1 cellular context compared by ENCODE assay signal in genomic region chr5:1103505-1104326, GRCh38.
TF ChIP-seq lines count a peak whose summit lies in the region.

No MANE protein-coding gene starts in this region.

TF ChIP-seq in K562, 482 proteins besides CTCF, POLR2A, EP300 and RAD21 (continued from another document and continues in another):
- TF ChIP-seq ELK1 (CRISPR knock-in tag; IDR thresholded peaks at IDR 0.05) (no peak), HIVEP1 (CRISPR knock-in tag; IDR thresholded peaks at IDR 0.05) (no peak), ZNF232 (CRISPR knock-in tag; IDR thresholded peaks at IDR 0.05) (0 out of 2 replicates have a peak, but pooled peaks have one; percentile 45), C11orf30 (IDR thresholded peaks at IDR 0.05; ENCODE audit: low read depth) (no peak), RBBP5 (IDR thresholded peaks at IDR 0.05; ENCODE audit: borderline replicate concordance, insufficient read depth, low read length, poor library complexity, severe bottlenecking) (peak; percentile 51), HNRNPH1 (optimal IDR thresholded peaks at IDR 0.05; ENCODE audit: low read depth, low read length) (no peak), ZKSCAN1 (IDR thresholded peaks at IDR 0.05; ENCODE audit: low read depth, low read length) (no peak), LCOR (CRISPR knock-in tag; IDR thresholded peaks at IDR 0.05) (no peak), MLLT1 (IDR thresholded peaks at IDR 0.05) (0 out of 4 replicates have a peak, but pooled peaks of 1 of the 2 experiments have one; percentile 48), ELF4 (CRISPR knock-in tag; IDR thresholded peaks at IDR 0.05) (no peak), ZNF146 (CRISPR knock-in tag; IDR thresholded peaks at IDR 0.05; ENCODE audit: unreplicated experiment) (no peak), ZNF436 (CRISPR knock-in tag; IDR thresholded peaks at IDR 0.05) (no peak), ZNF561 (CRISPR knock-in tag; conservative IDR thresholded peaks at IDR 0.05) (no peak), ZNF384 (IDR thresholded peaks at IDR 0.05; ENCODE audit: low read depth, low read length) (no peak), ZNF174 (CRISPR knock-in tag; IDR thresholded peaks at IDR 0.05) (no peak), ZNF583 (CRISPR knock-in tag; IDR thresholded peaks at IDR 0.05) (no peak), FOXA3 (CRISPR knock-in tag; conservative IDR thresholded peaks at IDR 0.05 in 1 of 2, IDR thresholded peaks at IDR 0.05 in 1 of 2) (peak in 1 of 2 experiments; percentile 64; a peak in 1 of 4 replicates), U2AF1 (optimal IDR thresholded peaks at IDR 0.05; ENCODE audit: low read depth, low read length) (no peak), ZSCAN32 (CRISPR knock-in tag; IDR thresholded peaks at IDR 0.05) (no peak), MTA3 (IDR thresholded peaks at IDR 0.05; ENCODE audit: borderline replicate concordance) (no peak), PHF21A (IDR thresholded peaks at IDR 0.05; ENCODE audit: borderline replicate concordance, low read depth) (no peak), TEAD1 (CRISPR knock-in tag; IDR thresholded peaks at IDR 0.05) (no peak), TAF1 (IDR thresholded peaks at IDR 0.05; ENCODE audit: control insufficient read depth, extremely low read depth, insufficient read depth, low read length, severe bottlenecking) (no peak), MAFF (IDR thresholded peaks at IDR 0.05; ENCODE audit: low read length) (no peak), GATAD2A (IDR thresholded peaks at IDR 0.05) (no peak), ZNF589 (CRISPR knock-in tag; IDR thresholded peaks at IDR 0.05; ENCODE audit: low read depth) (no peak), ZNF75A (CRISPR knock-in tag; IDR thresholded peaks at IDR 0.05) (no peak), THRA (IDR thresholded peaks at IDR 0.05) (no peak), ZBTB1 (CRISPR knock-in tag; IDR thresholded peaks at IDR 0.05; ENCODE audit: borderline replicate concordance, low read depth) (no peak), CHCHD3 (CRISPR knock-in tag; IDR thresholded peaks at IDR 0.05) (no peak), FOXJ2 (tag; IDR thresholded peaks at IDR 0.05) (no peak), ZKSCAN3 (CRISPR knock-in tag; IDR thresholded peaks at IDR 0.05) (no peak), BHLHE40 (IDR thresholded peaks at IDR 0.05; ENCODE audit: low read length) (peak; percentile 59; the same call in 1 of the 2 replicates), RBM34 (IDR thresholded peaks at IDR 0.05; ENCODE audit: borderline replicate concordance, insufficient read depth, low read length) (no peak), HSF4 (CRISPR knock-in tag; IDR thresholded peaks at IDR 0.05; ENCODE audit: borderline replicate concordance) (no peak), BRD4 (IDR thresholded peaks at IDR 0.05) (no peak), MCM7 (IDR thresholded peaks at IDR 0.05) (no peak), CAMTA2 (CRISPR knock-in tag; conservative IDR thresholded peaks at IDR 0.05) (no peak), CLOCK (CRISPR knock-in tag; IDR thresholded peaks at IDR 0.05; ENCODE audit: borderline replicate concordance) (no peak), ZNF175 (CRISPR knock-in tag; IDR thresholded peaks at IDR 0.05; ENCODE audit: low read depth) (no peak), BCOR (IDR thresholded peaks at IDR 0.05) (no peak), NR3C1 (CRISPR knock-in tag; IDR thresholded peaks at IDR 0.05) (no peak), ARID1B (IDR thresholded peaks at IDR 0.05) (no peak), EWSR1 (IDR thresholded peaks at IDR 0.05; ENCODE audit: borderline replicate concordance, low read depth, partially characterized antibody) (no peak)
- TF ChIP-seq, protein P1, sequence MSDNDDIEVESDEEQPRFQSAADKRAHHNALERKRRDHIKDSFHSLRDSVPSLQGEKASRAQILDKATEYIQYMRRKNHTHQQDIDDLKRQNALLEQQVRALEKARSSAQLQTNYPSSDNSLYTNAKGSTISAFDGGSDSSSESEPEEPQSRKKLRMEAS (CRISPR knock-in tag; IDR thresholded peaks at IDR 0.05) = peak; percentile 67; the same call in 1 of the 2 replicates
- TF ChIP-seq, protein P2, sequence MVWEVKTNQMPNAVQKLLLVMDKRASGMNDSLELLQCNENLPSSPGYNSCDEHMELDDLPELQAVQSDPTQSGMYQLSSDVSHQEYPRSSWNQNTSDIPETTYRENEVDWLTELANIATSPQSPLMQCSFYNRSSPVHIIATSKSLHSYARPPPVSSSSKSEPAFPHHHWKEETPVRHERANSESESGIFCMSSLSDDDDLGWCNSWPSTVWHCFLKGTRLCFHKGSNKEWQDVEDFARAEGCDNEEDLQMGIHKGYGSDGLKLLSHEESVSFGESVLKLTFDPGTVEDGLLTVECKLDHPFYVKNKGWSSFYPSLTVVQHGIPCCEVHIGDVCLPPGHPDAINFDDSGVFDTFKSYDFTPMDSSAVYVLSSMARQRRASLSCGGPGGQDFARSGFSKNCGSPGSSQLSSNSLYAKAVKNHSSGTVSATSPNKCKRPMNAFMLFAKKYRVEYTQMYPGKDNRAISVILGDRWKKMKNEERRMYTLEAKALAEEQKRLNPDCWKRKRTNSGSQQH (CRISPR knock-in tag; IDR thresholded peaks at IDR 0.05) = no peak
- TF ChIP-seq, protein P3, sequence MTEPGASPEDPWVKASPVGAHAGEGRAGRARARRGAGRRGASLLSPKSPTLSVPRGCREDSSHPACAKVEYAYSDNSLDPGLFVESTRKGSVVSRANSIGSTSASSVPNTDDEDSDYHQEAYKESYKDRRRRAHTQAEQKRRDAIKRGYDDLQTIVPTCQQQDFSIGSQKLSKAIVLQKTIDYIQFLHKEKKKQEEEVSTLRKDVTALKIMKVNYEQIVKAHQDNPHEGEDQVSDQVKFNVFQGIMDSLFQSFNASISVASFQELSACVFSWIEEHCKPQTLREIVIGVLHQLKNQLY (CRISPR knock-in tag; conservative IDR thresholded peaks at IDR 0.05) = no peak
- TF ChIP-seq, protein P4, sequence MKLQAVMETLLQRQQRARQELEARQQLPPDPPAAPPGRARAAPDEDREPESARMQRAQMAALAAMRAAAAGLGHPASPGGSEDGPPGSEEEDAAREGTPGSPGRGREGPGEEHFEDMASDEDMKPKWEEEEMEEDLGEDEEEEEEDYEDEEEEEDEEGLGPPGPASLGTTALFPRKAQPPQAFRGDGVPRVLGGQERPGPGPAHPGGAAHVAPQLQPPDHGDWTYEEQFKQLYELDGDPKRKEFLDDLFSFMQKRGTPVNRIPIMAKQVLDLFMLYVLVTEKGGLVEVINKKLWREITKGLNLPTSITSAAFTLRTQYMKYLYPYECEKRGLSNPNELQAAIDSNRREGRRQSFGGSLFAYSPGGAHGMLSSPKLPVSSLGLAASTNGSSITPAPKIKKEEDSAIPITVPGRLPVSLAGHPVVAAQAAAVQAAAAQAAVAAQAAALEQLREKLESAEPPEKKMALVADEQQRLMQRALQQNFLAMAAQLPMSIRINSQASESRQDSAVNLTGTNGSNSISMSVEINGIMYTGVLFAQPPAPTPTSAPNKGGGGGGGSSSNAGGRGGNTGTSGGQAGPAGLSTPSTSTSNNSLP (IDR thresholded peaks at IDR 0.05; ENCODE audit: borderline replicate concordance, low read depth, low read length) = no peak
- TF ChIP-seq, protein P5, sequence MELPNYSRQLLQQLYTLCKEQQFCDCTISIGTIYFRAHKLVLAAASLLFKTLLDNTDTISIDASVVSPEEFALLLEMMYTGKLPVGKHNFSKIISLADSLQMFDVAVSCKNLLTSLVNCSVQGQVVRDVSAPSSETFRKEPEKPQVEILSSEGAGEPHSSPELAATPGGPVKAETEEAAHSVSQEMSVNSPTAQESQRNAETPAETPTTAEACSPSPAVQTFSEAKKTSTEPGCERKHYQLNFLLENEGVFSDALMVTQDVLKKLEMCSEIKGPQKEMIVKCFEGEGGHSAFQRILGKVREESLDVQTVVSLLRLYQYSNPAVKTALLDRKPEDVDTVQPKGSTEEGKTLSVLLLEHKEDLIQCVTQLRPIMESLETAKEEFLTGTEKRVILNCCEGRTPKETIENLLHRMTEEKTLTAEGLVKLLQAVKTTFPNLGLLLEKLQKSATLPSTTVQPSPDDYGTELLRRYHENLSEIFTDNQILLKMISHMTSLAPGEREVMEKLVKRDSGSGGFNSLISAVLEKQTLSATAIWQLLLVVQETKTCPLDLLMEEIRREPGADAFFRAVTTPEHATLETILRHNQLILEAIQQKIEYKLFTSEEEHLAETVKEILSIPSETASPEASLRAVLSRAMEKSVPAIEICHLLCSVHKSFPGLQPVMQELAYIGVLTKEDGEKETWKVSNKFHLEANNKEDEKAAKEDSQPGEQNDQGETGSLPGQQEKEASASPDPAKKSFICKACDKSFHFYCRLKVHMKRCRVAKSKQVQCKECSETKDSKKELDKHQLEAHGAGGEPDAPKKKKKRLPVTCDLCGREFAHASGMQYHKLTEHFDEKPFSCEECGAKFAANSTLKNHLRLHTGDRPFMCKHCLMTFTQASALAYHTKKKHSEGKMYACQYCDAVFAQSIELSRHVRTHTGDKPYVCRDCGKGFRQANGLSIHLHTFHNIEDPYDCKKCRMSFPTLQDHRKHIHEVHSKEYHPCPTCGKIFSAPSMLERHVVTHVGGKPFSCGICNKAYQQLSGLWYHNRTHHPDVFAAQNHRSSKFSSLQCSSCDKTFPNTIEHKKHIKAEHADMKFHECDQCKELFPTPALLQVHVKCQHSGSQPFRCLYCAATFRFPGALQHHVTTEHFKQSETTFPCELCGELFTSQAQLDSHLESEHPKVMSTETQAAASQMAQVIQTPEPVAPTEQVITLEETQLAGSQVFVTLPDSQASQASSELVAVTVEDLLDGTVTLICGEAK (IDR thresholded peaks at IDR 0.05) = no peak
- TF ChIP-seq, protein P5 (CRISPR knock-in tag; IDR thresholded peaks at IDR 0.05) = no peak
